In the genomic region with DNA sequence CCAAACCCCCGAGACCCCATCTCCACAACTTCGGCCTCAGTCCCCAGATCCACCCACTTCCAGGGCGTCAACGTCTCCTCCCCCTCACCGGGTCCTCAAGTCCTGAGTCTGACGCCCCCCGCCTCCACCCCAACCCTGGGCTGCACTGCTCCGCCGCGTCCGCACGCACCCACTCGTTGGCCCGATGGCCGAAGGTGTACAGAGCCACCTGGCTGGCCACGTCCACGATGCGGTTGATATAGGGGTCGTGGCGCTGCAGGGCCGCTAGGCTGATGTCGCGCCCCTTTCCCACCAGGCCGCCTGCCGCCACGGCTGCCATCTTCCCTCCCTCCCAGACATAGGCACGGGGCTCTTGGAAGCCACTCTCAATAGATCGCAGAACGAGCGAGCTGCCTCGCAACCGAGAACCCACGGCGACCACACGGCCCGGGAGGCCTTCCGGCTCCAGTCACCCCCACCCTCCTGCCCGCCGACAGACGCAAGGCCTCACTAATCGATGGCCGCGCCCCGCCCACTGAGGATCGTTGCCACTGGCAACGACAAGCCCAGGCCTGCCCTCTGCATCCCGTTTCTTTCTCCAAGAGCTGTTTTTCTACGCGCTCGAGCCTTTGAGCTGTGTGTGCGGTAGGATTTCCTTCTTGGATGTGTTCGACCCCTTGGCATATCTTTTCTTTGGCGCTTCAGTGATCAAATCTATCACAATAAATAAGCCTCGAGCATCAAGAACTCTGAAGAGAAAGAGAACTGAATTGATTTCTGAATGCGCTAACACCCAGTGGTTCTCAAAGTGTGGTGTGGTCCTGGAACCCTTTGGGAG, we compare ENCODE assay signal across 1 cellular context.
A peak's percentile ranks its signal among the peaks of the same experiment; 100 is the strongest.
TF ChIP-seq lines count a peak whose summit lies in the region.

A gene (minus strand): TSS at position 345 of the 817 bp plus-strand sequence. CDS start 26 bp downstream, at position 319.

TF ChIP-seq in K562, 482 proteins besides CTCF, POLR2A, EP300 and RAD21 (continued from another document and continues in another):
- no peak for TF ChIP-seq DMBX1 (CRISPR knock-in tag; IDR thresholded peaks at IDR 0.05; ENCODE audit: borderline replicate concordance)
- TF ChIP-seq NELFE (IDR thresholded peaks at IDR 0.05; ENCODE audit: insufficient read depth, insufficient read length) = no peak
- TF ChIP-seq HDAC1 (IDR thresholded peaks at IDR 0.05) = peak in 1 of 2 experiments; percentile 52; a peak in 2 of 4 replicates
- TF ChIP-seq PHB (CRISPR knock-in tag; IDR thresholded peaks at IDR 0.05) = no peak
- TF ChIP-seq MAFF (IDR thresholded peaks at IDR 0.05; ENCODE audit: low read length) = no peak
- TF ChIP-seq GATAD2B (IDR thresholded peaks at IDR 0.05; ENCODE audit: borderline replicate concordance) = no peak
- no peak for TF ChIP-seq JUNB (CRISPR knock-in tag; conservative IDR thresholded peaks at IDR 0.05)
- TF ChIP-seq, protein P1, sequence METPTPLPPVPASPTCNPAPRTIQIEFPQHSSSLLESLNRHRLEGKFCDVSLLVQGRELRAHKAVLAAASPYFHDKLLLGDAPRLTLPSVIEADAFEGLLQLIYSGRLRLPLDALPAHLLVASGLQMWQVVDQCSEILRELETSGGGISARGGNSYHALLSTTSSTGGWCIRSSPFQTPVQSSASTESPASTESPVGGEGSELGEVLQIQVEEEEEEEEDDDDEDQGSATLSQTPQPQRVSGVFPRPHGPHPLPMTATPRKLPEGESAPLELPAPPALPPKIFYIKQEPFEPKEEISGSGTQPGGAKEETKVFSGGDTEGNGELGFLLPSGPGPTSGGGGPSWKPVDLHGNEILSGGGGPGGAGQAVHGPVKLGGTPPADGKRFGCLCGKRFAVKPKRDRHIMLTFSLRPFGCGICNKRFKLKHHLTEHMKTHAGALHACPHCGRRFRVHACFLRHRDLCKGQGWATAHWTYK (CRISPR knock-in tag; IDR thresholded peaks at IDR 0.05) = peak; percentile 65; the same call in 1 of the 2 replicates
- TF ChIP-seq KHSRP (IDR thresholded peaks at IDR 0.05) = no peak
- TF ChIP-seq CBX5 (IDR thresholded peaks at IDR 0.05; ENCODE audit: borderline replicate concordance, low read depth) = no peak
- TF ChIP-seq PHB2 (IDR thresholded peaks at IDR 0.05; ENCODE audit: low read depth) = no peak
- TF ChIP-seq, protein P2, sequence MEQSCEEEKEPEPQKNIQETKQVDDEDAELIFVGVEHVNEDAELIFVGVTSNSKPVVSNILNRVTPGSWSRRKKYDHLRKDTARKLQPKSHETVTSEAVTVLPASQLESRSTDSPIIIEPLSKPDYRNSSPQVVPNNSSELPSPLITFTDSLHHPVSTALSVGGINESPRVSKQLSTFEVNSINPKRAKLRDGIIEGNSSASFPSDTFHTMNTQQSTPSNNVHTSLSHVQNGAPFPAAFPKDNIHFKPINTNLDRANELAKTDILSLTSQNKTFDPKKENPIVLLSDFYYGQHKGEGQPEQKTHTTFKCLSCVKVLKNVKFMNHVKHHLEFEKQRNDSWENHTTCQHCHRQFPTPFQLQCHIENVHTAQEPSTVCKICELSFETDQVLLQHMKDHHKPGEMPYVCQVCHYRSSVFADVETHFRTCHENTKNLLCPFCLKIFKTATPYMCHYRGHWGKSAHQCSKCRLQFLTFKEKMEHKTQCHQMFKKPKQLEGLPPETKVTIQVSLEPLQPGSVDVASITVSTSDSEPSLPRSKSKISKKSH (CRISPR knock-in tag; IDR thresholded peaks at IDR 0.05) = no peak
- no peak for TF ChIP-seq CBX2 (IDR thresholded peaks at IDR 0.05; ENCODE audit: insufficient read depth, low read length, poor library complexity, severe bottlenecking)
- TF ChIP-seq SRSF1 (IDR thresholded peaks at IDR 0.05; ENCODE audit: low read depth, low read length) = no peak
- TF ChIP-seq XRCC3 (IDR thresholded peaks at IDR 0.05) = no peak
- TF ChIP-seq DPF2 (IDR thresholded peaks at IDR 0.05) = peak; percentile 26; the same call in 1 of the 2 replicates
- TF ChIP-seq, protein P3, sequence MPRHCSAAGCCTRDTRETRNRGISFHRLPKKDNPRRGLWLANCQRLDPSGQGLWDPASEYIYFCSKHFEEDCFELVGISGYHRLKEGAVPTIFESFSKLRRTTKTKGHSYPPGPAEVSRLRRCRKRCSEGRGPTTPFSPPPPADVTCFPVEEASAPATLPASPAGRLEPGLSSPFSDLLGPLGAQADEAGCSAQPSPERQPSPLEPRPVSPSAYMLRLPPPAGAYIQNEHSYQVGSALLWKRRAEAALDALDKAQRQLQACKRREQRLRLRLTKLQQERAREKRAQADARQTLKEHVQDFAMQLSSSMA (CRISPR knock-in tag; IDR thresholded peaks at IDR 0.05) = no peak
- TF ChIP-seq, protein P4, sequence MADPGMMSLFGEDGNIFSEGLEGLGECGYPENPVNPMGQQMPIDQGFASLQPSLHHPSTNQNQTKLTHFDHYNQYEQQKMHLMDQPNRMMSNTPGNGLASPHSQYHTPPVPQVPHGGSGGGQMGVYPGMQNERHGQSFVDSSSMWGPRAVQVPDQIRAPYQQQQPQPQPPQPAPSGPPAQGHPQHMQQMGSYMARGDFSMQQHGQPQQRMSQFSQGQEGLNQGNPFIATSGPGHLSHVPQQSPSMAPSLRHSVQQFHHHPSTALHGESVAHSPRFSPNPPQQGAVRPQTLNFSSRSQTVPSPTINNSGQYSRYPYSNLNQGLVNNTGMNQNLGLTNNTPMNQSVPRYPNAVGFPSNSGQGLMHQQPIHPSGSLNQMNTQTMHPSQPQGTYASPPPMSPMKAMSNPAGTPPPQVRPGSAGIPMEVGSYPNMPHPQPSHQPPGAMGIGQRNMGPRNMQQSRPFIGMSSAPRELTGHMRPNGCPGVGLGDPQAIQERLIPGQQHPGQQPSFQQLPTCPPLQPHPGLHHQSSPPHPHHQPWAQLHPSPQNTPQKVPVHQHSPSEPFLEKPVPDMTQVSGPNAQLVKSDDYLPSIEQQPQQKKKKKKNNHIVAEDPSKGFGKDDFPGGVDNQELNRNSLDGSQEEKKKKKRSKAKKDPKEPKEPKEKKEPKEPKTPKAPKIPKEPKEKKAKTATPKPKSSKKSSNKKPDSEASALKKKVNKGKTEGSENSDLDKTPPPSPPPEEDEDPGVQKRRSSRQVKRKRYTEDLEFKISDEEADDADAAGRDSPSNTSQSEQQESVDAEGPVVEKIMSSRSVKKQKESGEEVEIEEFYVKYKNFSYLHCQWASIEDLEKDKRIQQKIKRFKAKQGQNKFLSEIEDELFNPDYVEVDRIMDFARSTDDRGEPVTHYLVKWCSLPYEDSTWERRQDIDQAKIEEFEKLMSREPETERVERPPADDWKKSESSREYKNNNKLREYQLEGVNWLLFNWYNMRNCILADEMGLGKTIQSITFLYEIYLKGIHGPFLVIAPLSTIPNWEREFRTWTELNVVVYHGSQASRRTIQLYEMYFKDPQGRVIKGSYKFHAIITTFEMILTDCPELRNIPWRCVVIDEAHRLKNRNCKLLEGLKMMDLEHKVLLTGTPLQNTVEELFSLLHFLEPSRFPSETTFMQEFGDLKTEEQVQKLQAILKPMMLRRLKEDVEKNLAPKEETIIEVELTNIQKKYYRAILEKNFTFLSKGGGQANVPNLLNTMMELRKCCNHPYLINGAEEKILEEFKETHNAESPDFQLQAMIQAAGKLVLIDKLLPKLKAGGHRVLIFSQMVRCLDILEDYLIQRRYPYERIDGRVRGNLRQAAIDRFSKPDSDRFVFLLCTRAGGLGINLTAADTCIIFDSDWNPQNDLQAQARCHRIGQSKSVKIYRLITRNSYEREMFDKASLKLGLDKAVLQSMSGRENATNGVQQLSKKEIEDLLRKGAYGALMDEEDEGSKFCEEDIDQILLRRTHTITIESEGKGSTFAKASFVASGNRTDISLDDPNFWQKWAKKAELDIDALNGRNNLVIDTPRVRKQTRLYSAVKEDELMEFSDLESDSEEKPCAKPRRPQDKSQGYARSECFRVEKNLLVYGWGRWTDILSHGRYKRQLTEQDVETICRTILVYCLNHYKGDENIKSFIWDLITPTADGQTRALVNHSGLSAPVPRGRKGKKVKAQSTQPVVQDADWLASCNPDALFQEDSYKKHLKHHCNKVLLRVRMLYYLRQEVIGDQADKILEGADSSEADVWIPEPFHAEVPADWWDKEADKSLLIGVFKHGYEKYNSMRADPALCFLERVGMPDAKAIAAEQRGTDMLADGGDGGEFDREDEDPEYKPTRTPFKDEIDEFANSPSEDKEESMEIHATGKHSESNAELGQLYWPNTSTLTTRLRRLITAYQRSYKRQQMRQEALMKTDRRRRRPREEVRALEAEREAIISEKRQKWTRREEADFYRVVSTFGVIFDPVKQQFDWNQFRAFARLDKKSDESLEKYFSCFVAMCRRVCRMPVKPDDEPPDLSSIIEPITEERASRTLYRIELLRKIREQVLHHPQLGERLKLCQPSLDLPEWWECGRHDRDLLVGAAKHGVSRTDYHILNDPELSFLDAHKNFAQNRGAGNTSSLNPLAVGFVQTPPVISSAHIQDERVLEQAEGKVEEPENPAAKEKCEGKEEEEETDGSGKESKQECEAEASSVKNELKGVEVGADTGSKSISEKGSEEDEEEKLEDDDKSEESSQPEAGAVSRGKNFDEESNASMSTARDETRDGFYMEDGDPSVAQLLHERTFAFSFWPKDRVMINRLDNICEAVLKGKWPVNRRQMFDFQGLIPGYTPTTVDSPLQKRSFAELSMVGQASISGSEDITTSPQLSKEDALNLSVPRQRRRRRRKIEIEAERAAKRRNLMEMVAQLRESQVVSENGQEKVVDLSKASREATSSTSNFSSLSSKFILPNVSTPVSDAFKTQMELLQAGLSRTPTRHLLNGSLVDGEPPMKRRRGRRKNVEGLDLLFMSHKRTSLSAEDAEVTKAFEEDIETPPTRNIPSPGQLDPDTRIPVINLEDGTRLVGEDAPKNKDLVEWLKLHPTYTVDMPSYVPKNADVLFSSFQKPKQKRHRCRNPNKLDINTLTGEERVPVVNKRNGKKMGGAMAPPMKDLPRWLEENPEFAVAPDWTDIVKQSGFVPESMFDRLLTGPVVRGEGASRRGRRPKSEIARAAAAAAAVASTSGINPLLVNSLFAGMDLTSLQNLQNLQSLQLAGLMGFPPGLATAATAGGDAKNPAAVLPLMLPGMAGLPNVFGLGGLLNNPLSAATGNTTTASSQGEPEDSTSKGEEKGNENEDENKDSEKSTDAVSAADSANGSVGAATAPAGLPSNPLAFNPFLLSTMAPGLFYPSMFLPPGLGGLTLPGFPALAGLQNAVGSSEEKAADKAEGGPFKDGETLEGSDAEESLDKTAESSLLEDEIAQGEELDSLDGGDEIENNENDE (IDR thresholded peaks at IDR 0.05; ENCODE audit: low read depth, low read length) = no peak
- TF ChIP-seq POLR2AphosphoS2 (IDR thresholded peaks at IDR 0.05; ENCODE audit: low read length) = no peak
- TF ChIP-seq, protein P5, sequence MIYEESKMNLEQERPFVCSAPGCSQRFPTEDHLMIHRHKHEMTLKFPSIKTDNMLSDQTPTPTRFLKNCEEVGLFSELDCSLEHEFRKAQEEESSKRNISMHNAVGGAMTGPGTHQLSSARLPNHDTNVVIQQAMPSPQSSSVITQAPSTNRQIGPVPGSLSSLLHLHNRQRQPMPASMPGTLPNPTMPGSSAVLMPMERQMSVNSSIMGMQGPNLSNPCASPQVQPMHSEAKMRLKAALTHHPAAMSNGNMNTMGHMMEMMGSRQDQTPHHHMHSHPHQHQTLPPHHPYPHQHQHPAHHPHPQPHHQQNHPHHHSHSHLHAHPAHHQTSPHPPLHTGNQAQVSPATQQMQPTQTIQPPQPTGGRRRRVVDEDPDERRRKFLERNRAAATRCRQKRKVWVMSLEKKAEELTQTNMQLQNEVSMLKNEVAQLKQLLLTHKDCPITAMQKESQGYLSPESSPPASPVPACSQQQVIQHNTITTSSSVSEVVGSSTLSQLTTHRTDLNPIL (CRISPR knock-in tag; IDR thresholded peaks at IDR 0.05) = no peak
- peak; percentile 43 for TF ChIP-seq CCNT2 (IDR thresholded peaks at IDR 0.05; ENCODE audit: borderline replicate concordance, extremely low read depth, insufficient read length, low read depth, low read length)
- TF ChIP-seq, protein P6, sequence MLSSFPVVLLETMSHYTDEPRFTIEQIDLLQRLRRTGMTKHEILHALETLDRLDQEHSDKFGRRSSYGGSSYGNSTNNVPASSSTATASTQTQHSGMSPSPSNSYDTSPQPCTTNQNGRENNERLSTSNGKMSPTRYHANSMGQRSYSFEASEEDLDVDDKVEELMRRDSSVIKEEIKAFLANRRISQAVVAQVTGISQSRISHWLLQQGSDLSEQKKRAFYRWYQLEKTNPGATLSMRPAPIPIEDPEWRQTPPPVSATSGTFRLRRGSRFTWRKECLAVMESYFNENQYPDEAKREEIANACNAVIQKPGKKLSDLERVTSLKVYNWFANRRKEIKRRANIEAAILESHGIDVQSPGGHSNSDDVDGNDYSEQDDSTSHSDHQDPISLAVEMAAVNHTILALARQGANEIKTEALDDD (IDR thresholded peaks at IDR 0.05) = no peak
- TF ChIP-seq, protein P7, sequence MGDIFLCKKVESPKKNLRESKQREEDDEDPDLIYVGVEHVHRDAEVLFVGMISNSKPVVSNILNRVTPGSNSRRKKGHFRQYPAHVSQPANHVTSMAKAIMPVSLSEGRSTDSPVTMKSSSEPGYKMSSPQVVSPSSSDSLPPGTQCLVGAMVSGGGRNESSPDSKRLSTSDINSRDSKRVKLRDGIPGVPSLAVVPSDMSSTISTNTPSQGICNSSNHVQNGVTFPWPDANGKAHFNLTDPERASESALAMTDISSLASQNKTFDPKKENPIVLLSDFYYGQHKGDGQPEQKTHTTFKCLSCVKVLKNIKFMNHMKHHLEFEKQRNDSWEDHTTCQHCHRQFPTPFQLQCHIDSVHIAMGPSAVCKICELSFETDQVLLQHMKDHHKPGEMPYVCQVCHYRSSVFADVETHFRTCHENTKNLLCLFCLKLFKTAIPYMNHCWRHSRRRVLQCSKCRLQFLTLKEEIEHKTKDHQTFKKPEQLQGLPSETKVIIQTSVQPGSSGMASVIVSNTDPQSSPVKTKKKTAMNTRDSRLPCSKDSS (IDR thresholded peaks at IDR 0.05; ENCODE audit: low read depth, partially characterized antibody) = no peak
- no peak for TF ChIP-seq ZNF764 (CRISPR knock-in tag; IDR thresholded peaks at IDR 0.05; ENCODE audit: low read depth)
- TF ChIP-seq FUS (optimal IDR thresholded peaks at IDR 0.05; ENCODE audit: low read depth, low read length) = no peak
- TF ChIP-seq, protein P8, sequence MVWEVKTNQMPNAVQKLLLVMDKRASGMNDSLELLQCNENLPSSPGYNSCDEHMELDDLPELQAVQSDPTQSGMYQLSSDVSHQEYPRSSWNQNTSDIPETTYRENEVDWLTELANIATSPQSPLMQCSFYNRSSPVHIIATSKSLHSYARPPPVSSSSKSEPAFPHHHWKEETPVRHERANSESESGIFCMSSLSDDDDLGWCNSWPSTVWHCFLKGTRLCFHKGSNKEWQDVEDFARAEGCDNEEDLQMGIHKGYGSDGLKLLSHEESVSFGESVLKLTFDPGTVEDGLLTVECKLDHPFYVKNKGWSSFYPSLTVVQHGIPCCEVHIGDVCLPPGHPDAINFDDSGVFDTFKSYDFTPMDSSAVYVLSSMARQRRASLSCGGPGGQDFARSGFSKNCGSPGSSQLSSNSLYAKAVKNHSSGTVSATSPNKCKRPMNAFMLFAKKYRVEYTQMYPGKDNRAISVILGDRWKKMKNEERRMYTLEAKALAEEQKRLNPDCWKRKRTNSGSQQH (CRISPR knock-in tag; IDR thresholded peaks at IDR 0.05) = no peak
- TF ChIP-seq, protein P9, sequence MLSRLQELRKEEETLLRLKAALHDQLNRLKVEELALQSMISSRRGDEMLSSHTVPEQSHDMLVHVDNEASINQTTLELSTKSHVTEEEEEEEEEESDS (CRISPR knock-in tag; IDR thresholded peaks at IDR 0.05) = no peak
- peak; percentile 89 for TF ChIP-seq ZFX (CRISPR knock-in tag; IDR thresholded peaks at IDR 0.05)
- TF ChIP-seq, protein P10, sequence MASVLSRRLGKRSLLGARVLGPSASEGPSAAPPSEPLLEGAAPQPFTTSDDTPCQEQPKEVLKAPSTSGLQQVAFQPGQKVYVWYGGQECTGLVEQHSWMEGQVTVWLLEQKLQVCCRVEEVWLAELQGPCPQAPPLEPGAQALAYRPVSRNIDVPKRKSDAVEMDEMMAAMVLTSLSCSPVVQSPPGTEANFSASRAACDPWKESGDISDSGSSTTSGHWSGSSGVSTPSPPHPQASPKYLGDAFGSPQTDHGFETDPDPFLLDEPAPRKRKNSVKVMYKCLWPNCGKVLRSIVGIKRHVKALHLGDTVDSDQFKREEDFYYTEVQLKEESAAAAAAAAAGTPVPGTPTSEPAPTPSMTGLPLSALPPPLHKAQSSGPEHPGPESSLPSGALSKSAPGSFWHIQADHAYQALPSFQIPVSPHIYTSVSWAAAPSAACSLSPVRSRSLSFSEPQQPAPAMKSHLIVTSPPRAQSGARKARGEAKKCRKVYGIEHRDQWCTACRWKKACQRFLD (CRISPR knock-in tag; IDR thresholded peaks at IDR 0.05) = no peak
